24 cellular contexts compared by ENCODE assay signal in genomic region chr7:129469930-129470329, GRCh38. TPM values are rescaled to one million over a fixed set of nuclear protein-coding genes. Genes with fewer than 3 reads are reported as not detected.
DNase-seq lines count a peak whose midpoint lies in the region; ATAC-seq and TF ChIP-seq lines count a peak whose summit lies in the region.
"Had no signal": no experiment of that assay in that cellular context is flagged by ENCODE, and none has a peak within 500 bp of the region (broad histone marks: within the 10 kb centered on the region; RNA-seq: fewer than 3 reads in every experiment).

No MANE protein-coding gene starts in this region.

- H3K9me3 Mint-ChIP-seq in activated CD4-positive, alpha-beta T cell treated with anti-CD3 and anti-CD28 coated beads, Interleukin-2, amount 10 ng/mL, durations not matched to agents 24 days and 14 days: no peaks in the 10 kb centered on the region
- peaks cover 1% of the 10 kb centered on the region for H3K9me3 Mint-ChIP-seq in neural progenitor cell

- no peaks in the 10 kb centered on the region for H3K27me3 ChIP-seq in HUES48 (ENCODE audit: control insufficient read depth, insufficient read depth, low read length)
- no peaks in the 10 kb centered on the region for H3K27me3 ChIP-seq in neural progenitor cell
- H3K27me3 ChIP-seq: BLaER1 had no signal

- H3K79me2 ChIP-seq in neural progenitor cell (ENCODE audit: low read depth): no peaks in the 10 kb centered on the region

- H3K27ac Mint-ChIP-seq in activated CD4-positive, alpha-beta T cell treated with anti-CD3 and anti-CD28 coated beads, Interleukin-2, amount 10 ng/mL, durations not matched to agents 24 days and 14 days: peak overlapping the region; percentile 20
- no peak overlapping the region for H3K27ac Mint-ChIP-seq in neural progenitor cell
- H3K27ac Mint-ChIP-seq: CD4-positive, CD25-positive, alpha-beta regulatory T cell had no signal

- H3K36me3 ChIP-seq in HUES48 (ENCODE audit: control insufficient read depth, insufficient read depth, low read length) (peaks cover 54% of the 10 kb centered on the region), neural progenitor cell (peaks cover 3% of the 10 kb centered on the region)
- H3K36me3 ChIP-seq: BLaER1 had no signal

- ATAC-seq in HG02678 (IDR thresholded peaks at IDR 0.05; ENCODE audit: unreplicated experiment): no peak
- ATAC-seq: K562 had no signal

- in situ Hi-C loops in ACHN (cut with HindIII; ENCODE audit: low pct_ligation_motif_present, low pct_unique_long_range_greater_than_20kb, low sequenced_read_pairs): no loop called here

- no peaks in the 10 kb centered on the region for H3F3A ChIP-seq in neural progenitor cell (ENCODE audit: low read depth)

- DNase-seq in activated CD4-positive, alpha-beta T cell treated with anti-CD3 and anti-CD28 coated beads, Interleukin-2, amount 10 ng/mL, durations not matched to agents 24 days and 14 days: no peak
- no peak for DNase-seq in activated CD4-positive, alpha-beta T cell treated with anti-CD3 and anti-CD28 coated beads, Interleukin-2, amount 50 U/mL, for 48 hours
- DNase-seq in caudate nucleus (lab: John Stamatoyannopoulos, UW) (no peak), iPS-NIHi7 (ENCODE audit: extremely low spot score) (peak; percentile 61), neural progenitor cell (ENCODE audit: low spot score) (no peak), ACHN (no peak)
- DNase-seq: CD4-positive, CD25-positive, alpha-beta regulatory T cell; DMS53; MV-4-11; NCI-H1105; NCI-H146; NCI-H1930; NCI-H2107; NCI-H446 treated with DMSO at 0.1 percent for 48 hours; NCI-H526; OCI-M1; SIG-M5 had no signal

- no peaks in the 10 kb centered on the region for H4K20me1 ChIP-seq in neural progenitor cell (ENCODE audit: low read depth)
- H4K20me1 ChIP-seq: BLaER1 had no signal

- intact Hi-C loops in activated CD4-positive, alpha-beta T cell treated with anti-CD3 and anti-CD28 coated beads, Interleukin-2, amount 10 ng/mL, durations not matched to agents 24 days and 14 days (cut with micrococcal nuclease): loop anchor here (10.0 kb wide), 1 partner anchor 355 kb away; no protein-coding TSS in a partner anchor

- H3K27ac ChIP-seq in HUES48 (ENCODE audit: low read depth, low read length) (peak overlapping the region; percentile 56), caudate nucleus (ENCODE audit: low read depth, low read length) (peak overlapping the region; percentile 63), neural progenitor cell (no peak overlapping the region)
- H3K27ac ChIP-seq: BLaER1, SK-N-MC had no signal

- no peak overlapping the region for H3K4me3 ChIP-seq in HUES48 (ENCODE audit: low read depth, low read length)
- no peak overlapping the region for H3K4me3 ChIP-seq in neural progenitor cell
- H3K4me3 ChIP-seq: BLaER1, HAP-1, K562, SK-N-MC had no signal

- TF ChIP-seq CTCF in neural progenitor cell (IDR thresholded peaks at IDR 0.05): no peak

- peaks cover 57% of the 10 kb centered on the region for H3K36me3 Mint-ChIP-seq in activated CD4-positive, alpha-beta T cell treated with anti-CD3 and anti-CD28 coated beads, Interleukin-2, amount 10 ng/mL, durations not matched to agents 24 days and 14 days (ENCODE audit: low read depth)
- H3K36me3 Mint-ChIP-seq in neural progenitor cell: peaks cover 4% of the 10 kb centered on the region
- H3K36me3 Mint-ChIP-seq: CD4-positive, CD25-positive, alpha-beta regulatory T cell had no signal

- peaks cover 18% of the 10 kb centered on the region for H3K4me1 ChIP-seq in HUES48 (ENCODE audit: control insufficient read depth, insufficient read depth, low read length)
- H3K4me1 ChIP-seq in neural progenitor cell: no peaks in the 10 kb centered on the region
- H3K4me1 ChIP-seq: BLaER1, HAP-1 had no signal

- H3K27me3 Mint-ChIP-seq in activated CD4-positive, alpha-beta T cell treated with anti-CD3 and anti-CD28 coated beads, Interleukin-2, amount 10 ng/mL, durations not matched to agents 24 days and 14 days: no peaks in the 10 kb centered on the region
- H3K27me3 Mint-ChIP-seq in neural progenitor cell (ENCODE audit: insufficient read depth, low read depth): no peaks in the 10 kb centered on the region
- H3K27me3 Mint-ChIP-seq: CD4-positive, CD25-positive, alpha-beta regulatory T cell had no signal

- no peak overlapping the region for H2AFZ ChIP-seq in neural progenitor cell (replicated peaks)

- peaks cover 14% of the 10 kb centered on the region for H3K4me1 Mint-ChIP-seq in activated CD4-positive, alpha-beta T cell treated with anti-CD3 and anti-CD28 coated beads, Interleukin-2, amount 10 ng/mL, durations not matched to agents 24 days and 14 days
- H3K4me1 Mint-ChIP-seq in neural progenitor cell: no peaks in the 10 kb centered on the region

- H3K9ac ChIP-seq in HUES48 (ENCODE audit: low read depth, low read length): no peak overlapping the region
- no peak overlapping the region for H3K9ac ChIP-seq in neural progenitor cell
- H3K9ac ChIP-seq: BLaER1 had no signal

- H3K4me3 Mint-ChIP-seq in activated CD4-positive, alpha-beta T cell treated with anti-CD3 and anti-CD28 coated beads, Interleukin-2, amount 10 ng/mL, durations not matched to agents 24 days and 14 days: no peak overlapping the region
- no peak overlapping the region for H3K4me3 Mint-ChIP-seq in neural progenitor cell
- H3K4me3 Mint-ChIP-seq: CD4-positive, CD25-positive, alpha-beta regulatory T cell had no signal

- H3K9me3 ChIP-seq in HUES48 (ENCODE audit: control insufficient read depth, insufficient read depth, low read length) (no peaks in the 10 kb centered on the region), neural progenitor cell (ENCODE audit: low read depth) (no peaks in the 10 kb centered on the region)
- H3K9me3 ChIP-seq: BLaER1, HAP-1 had no signal

- no peak overlapping the region for H3K4me2 ChIP-seq in neural progenitor cell
- H3K4me2 ChIP-seq: BLaER1 had no signal

RNA-seq across cellular contexts. Expression of gene SMKR1, which starts 32.4 kb away (rescaled TPM):
- 5.9 and 6.1 TPM in 2 replicates for total RNA-seq in activated CD4-positive, alpha-beta T cell treated with anti-CD3 and anti-CD28 coated beads, Interleukin-2, amount 10 ng/mL, durations not matched to agents 24 days and 14 days
- total RNA-seq in neural progenitor cell (ENCODE audit: low replicate concordance): 0.53 and 0.56 TPM in 2 replicates
- total RNA-seq: CD4-positive, CD25-positive, alpha-beta regulatory T cell; G401 had no signal

RNA-seq across cellular contexts. Expression of gene STRIP2, which starts 35.7 kb away (rescaled TPM):
- 86.6 and 89.6 TPM in 2 replicates for total RNA-seq in activated CD4-positive, alpha-beta T cell treated with anti-CD3 and anti-CD28 coated beads, Interleukin-2, amount 10 ng/mL, durations not matched to agents 24 days and 14 days
- 11.6 and 12.5 TPM in 2 replicates for total RNA-seq in neural progenitor cell (ENCODE audit: low replicate concordance)
